ENCODE assay signal across 23 cellular contexts in the genomic region with DNA sequence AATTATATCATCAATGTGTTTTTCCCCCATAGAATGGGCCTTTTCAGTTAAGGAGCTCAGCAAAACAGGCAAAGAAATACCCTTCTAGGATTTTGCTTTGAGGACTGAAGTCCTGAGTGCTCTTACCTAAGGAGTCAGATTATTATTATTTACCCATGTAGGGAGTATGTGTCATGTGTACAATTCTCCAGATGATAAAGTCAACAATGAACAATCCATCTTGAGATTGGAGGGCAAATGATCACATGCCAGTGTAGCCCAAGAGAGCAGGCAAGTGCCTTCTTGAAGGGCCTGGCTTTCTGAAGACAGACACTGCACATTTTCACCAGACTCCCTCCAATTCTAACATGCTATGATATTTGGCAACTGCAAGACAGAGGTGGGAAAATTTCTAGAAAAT.
"Had no signal": no experiment of that assay in that cellular context is flagged by ENCODE, and none has a peak within 500 bp of the region (broad histone marks: within the 10 kb centered on the region; RNA-seq: fewer than 3 reads in every experiment).

No MANE protein-coding gene starts in this region.

- H3K4me1 ChIP-seq: esophagus muscularis mucosa, gastrocnemius medialis, parathyroid adenoma, psoas muscle, tibial artery, upper lobe of left lung, vagina had no signal

- H3K4me3 ChIP-seq: dorsolateral prefrontal cortex, esophagus muscularis mucosa, gastrocnemius medialis, psoas muscle, spleen, tibial artery, upper lobe of left lung, vagina had no signal

- H3K36me3 ChIP-seq: esophagus muscularis mucosa, gastrocnemius medialis, upper lobe of left lung, vagina had no signal

- H3K4me3 Mint-ChIP-seq: immature natural killer cell; naive thymus-derived CD4-positive, alpha-beta T cell; nephron progenitor cell; stimulated activated memory B cell treated with anti-CD40 and anti-IgM and Interleukin-4, amounts not matched to agents 10 μg/mL and 1 μg/mL and 100 μg/mL, for 72 hours; stimulated activated naive CD8-positive, alpha-beta T cell treated with anti-CD3 and anti-CD28 coated beads, Interleukin-15, Interleukin-2, amounts not matched to agents 100 ng/mL and 50 ng/mL, for 24 hours had no signal

- H3K4me1 Mint-ChIP-seq: immature natural killer cell; stimulated activated memory B cell treated with anti-CD40 and anti-IgM and Interleukin-4, amounts not matched to agents 10 μg/mL and 1 μg/mL and 100 μg/mL, for 72 hours had no signal

- H3K27me3 ChIP-seq: dorsolateral prefrontal cortex, esophagus muscularis mucosa, gastrocnemius medialis, spleen, tibial artery, upper lobe of left lung, vagina had no signal

- H3K9me3 Mint-ChIP-seq: immature natural killer cell; naive thymus-derived CD4-positive, alpha-beta T cell; nephron progenitor cell; stimulated activated memory B cell treated with anti-CD40 and anti-IgM and Interleukin-4, amounts not matched to agents 10 μg/mL and 1 μg/mL and 100 μg/mL, for 72 hours; stimulated activated naive CD8-positive, alpha-beta T cell treated with anti-CD3 and anti-CD28 coated beads, Interleukin-15, Interleukin-2, amounts not matched to agents 100 ng/mL and 50 ng/mL, for 24 hours had no signal

- H3K27me3 Mint-ChIP-seq: naive thymus-derived CD4-positive, alpha-beta T cell; stimulated activated memory B cell treated with anti-CD40 and anti-IgM and Interleukin-4, amounts not matched to agents 10 μg/mL and 1 μg/mL and 100 μg/mL, for 72 hours; stimulated activated naive CD8-positive, alpha-beta T cell treated with anti-CD3 and anti-CD28 coated beads, Interleukin-15, Interleukin-2, amounts not matched to agents 100 ng/mL and 50 ng/mL, for 24 hours had no signal

- H3K27ac ChIP-seq: dorsolateral prefrontal cortex, epithelial cell of prostate, esophagus muscularis mucosa, gastrocnemius medialis, parathyroid adenoma, psoas muscle, spleen, tibial artery, upper lobe of left lung, vagina had no signal

- DNase-seq: cortex of kidney; dorsolateral prefrontal cortex; effector CD8-positive, alpha-beta T cell; gastrocnemius medialis; immature natural killer cell; left ventricle myocardium superior; mammary epithelial cell; naive thymus-derived CD4-positive, alpha-beta T cell; nephron progenitor cell; psoas muscle; spleen; stimulated activated CD4-positive, alpha-beta T cell treated with anti-CD3 and anti-CD28 coated beads, Interleukin-15, amount 100 ng/mL, for 24 hours; stimulated activated CD4-positive, alpha-beta T cell treated with anti-CD3 and anti-CD28 coated beads, Interleukin-1b, Interleukin-23, amount 100 ng/mL, for 48 hours; stimulated activated CD4-positive, alpha-beta T cell treated with anti-CD3 and anti-CD28 coated beads, Interleukin-4, amount 100 ng/mL, for 24 hours; tibial artery; upper lobe of left lung had no signal

- ATAC-seq: gastrocnemius medialis; naive thymus-derived CD4-positive, alpha-beta T cell; psoas muscle; sciatic nerve; stimulated activated memory B cell treated with anti-CD40 and anti-IgM and Interleukin-4, amounts not matched to agents 10 μg/mL and 1 μg/mL and 100 μg/mL, for 72 hours had no signal

- H3K27ac Mint-ChIP-seq: immature natural killer cell; naive thymus-derived CD4-positive, alpha-beta T cell; nephron progenitor cell; stimulated activated memory B cell treated with anti-CD40 and anti-IgM and Interleukin-4, amounts not matched to agents 10 μg/mL and 1 μg/mL and 100 μg/mL, for 72 hours; stimulated activated naive CD8-positive, alpha-beta T cell treated with anti-CD3 and anti-CD28 coated beads, Interleukin-15, Interleukin-2, amounts not matched to agents 100 ng/mL and 50 ng/mL, for 24 hours had no signal

- H3K9me3 ChIP-seq: esophagus muscularis mucosa, gastrocnemius medialis, psoas muscle, spleen, tibial artery, upper lobe of left lung, vagina had no signal
